Comparison of ENCODE assay signal across 27 cellular contexts in the genomic region with DNA sequence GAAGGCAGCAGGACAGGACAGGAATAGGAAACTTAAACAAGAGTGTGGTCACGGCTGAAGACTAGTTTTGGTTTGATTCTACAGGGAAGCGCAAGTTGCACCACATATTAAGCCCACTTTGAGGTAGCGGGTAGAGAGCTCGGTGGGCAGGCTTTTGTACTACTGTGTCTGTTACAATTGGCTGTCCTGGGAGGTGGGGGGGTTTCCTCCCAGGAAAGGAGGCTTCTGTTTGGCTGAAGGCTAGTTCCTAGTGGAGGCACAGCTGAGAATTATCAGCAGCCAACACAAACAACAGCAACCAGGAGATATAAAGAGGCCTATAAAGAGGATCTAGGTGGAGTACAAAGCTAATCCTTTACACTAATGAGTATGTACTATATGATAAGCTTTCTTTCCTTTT.
"Had no signal": no experiment of that assay in that cellular context is flagged by ENCODE, and none has a peak within 500 bp of the region (broad histone marks: within the 10 kb centered on the region; RNA-seq: fewer than 3 reads in every experiment).

No MANE protein-coding gene starts in this region.

- H3K36me3 ChIP-seq: left lung, lower lobe of right lung, ovary, right atrium auricular region, stomach, thyroid gland, transverse colon, upper lobe of left lung, vagina had no signal

- H3K9me3 ChIP-seq: left lung, lower lobe of right lung, ovary, right atrium auricular region, stomach, testis, thyroid gland, transverse colon, upper lobe of left lung, vagina had no signal

- H3K4me3 ChIP-seq: left lung, lower lobe of right lung, ovary, right atrium auricular region, skin epidermis, stomach, testis, thyroid gland, transverse colon, upper lobe of left lung, vagina had no signal

- FAIRE-seq: keratinocyte had no signal

- H3K4me1 ChIP-seq: left lung, lower lobe of right lung, right atrium auricular region, stomach, testis, transverse colon, upper lobe of left lung had no signal

- DNase-seq: hippocampal formation; kidney glomerular epithelial cell; left colon; left lung; lower lobe of right lung; mammary epithelial cell; mesenchymal stem cell; naive B cell; natural killer cell; nephron progenitor cell; ovary; stimulated activated CD4-positive, alpha-beta T cell treated with anti-CD3 and anti-CD28 coated beads, Interleukin-12 subunit alpha, Interleukin-12 subunit beta, amount 100 ng/mL, for 4 hours; stimulated activated CD4-positive, alpha-beta T cell treated with anti-CD3 and anti-CD28 coated beads, Interleukin-15, amount 100 ng/mL, for 24 hours; stimulated activated CD4-positive, alpha-beta T cell treated with anti-CD3 and anti-CD28 coated beads, Interleukin-2, amount 100 ng/mL, for 24 hours; stimulated activated CD4-positive, alpha-beta T cell treated with anti-CD3 and anti-CD28 coated beads, Interleukin-4, amount 100 ng/mL, for 1 hour; stimulated activated naive B cell treated with anti-CD40 and anti-IgM and Interleukin-4, amounts not matched to agents 10 μg/mL and 1 μg/mL and 100 μg/mL, for 72 hours; stimulated activated naive CD8-positive, alpha-beta T cell treated with anti-CD3 and anti-CD28 coated beads, Interleukin-15, Interleukin-2, amounts not matched to agents 100 U/mL and 50 U/mL, for 24 hours; stomach; testis; thyroid gland; transverse colon; upper lobe of left lung had no signal

- ATAC-seq: left colon; left lung; lower lobe of right lung; natural killer cell; sciatic nerve; stimulated activated naive B cell treated with anti-CD40 and anti-IgM and Interleukin-4, amounts not matched to agents 10 μg/mL and 1 μg/mL and 100 μg/mL, for 72 hours; stimulated activated naive CD8-positive, alpha-beta T cell treated with anti-CD3 and anti-CD28 coated beads, Interleukin-15, Interleukin-2, amounts not matched to agents 100 U/mL and 50 U/mL, for 24 hours had no signal

- H3K27me3 ChIP-seq: ovary, right atrium auricular region, stomach, testis, thyroid gland, upper lobe of left lung, vagina had no signal

- H3K27ac ChIP-seq: left lung, lower lobe of right lung, ovary, right atrium auricular region, skin epidermis, stomach, testis, thyroid gland, transverse colon, upper lobe of left lung, vagina had no signal
